8 cellular contexts compared by ENCODE assay signal in the genomic region with DNA sequence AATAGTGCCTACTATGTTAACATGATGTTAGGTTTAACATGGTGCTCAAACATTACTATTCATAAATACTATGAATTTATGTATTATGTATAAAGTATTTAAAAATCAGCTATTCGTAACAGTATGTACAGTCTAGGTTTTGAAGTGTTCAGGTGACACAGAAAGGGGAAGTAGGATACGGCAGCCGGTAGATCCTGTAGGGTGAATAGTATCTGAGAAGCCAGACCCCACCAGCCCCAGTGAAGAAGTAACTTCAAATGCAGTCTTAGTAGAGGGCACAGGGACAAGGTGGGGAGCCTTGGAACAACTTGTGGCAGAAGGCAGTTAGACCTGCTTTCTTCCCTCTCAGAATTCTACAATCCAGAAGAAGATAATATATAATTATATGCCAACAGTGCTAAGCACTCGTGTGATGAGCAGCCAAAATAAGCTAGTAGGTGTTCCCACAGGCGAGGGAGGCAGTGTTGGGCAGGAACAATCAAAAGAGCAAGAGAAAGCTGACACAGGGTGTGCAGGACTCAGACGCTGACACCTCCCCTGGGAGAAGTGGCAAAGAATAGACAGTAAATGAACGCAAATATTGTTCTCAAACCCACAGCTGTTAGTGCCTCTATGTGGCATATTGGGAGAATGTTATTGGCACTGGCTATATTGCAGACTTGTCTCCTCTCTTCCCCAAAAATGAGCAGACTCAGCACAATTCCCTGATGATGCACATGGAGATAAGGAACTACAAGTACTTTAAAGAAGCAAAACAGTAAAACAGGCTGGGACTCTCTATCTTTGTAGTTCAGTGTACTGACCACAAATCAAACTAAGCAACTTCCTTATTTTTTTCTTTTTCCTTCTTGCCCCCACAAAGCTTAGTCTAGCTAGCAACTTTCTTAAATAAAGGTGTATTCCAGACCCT. TPM values are rescaled to one million over a fixed set of nuclear protein-coding genes. Genes with fewer than 3 reads are reported as not detected.
DNase-seq lines count a peak whose midpoint lies in the region; ATAC-seq, FAIRE-seq and TF ChIP-seq lines count a peak whose summit lies in the region.

No MANE protein-coding gene starts in this region.

- peak; percentile 11 for DNase-seq in activated CD4-positive, alpha-beta T cell treated with anti-CD3 and anti-CD28 coated beads for 4 hours
- DNase-seq in activated CD4-positive, alpha-beta T cell treated with anti-CD3 and anti-CD28 coated beads for 1 hour = no peak
- peak; percentile 84 to 91 for DNase-seq in Kasumi-1 (lab: John Stamatoyannopoulos, UW)
- DNase-seq in activated CD4-positive, alpha-beta T cell treated with anti-CD3 and anti-CD28 coated beads, Interleukin-2, amount 50 U/mL, for 1 hour = peak; percentile 13
- no peak for DNase-seq in natural killer cell treated with Interleukin-12 subunit alpha and Interleukin-12 subunit beta and Interleukin-15 and Interleukin-18, amount 100 ng/mL, for 72 hours (ENCODE audit: low spot score)
- DNase-seq in NCI-H146 (lab: John Stamatoyannopoulos, UW) = no peak
- no peak for DNase-seq in pancreas
- DNase-seq in activated CD4-positive, CD25-positive, alpha-beta regulatory T cell (lab: John Stamatoyannopoulos, UW) = no peak

- H3K27me3 Mint-ChIP-seq in natural killer cell treated with Interleukin-12 subunit alpha and Interleukin-12 subunit beta and Interleukin-15 and Interleukin-18, amount 100 ng/mL, for 72 hours = no peaks in the 10 kb centered on the region

- peaks cover 0 to 6% (median 0%) of the 10 kb centered on the region in 3 donors for H3K4me1 ChIP-seq in pancreas

- H3K4me1 Mint-ChIP-seq in natural killer cell treated with Interleukin-12 subunit alpha and Interleukin-12 subunit beta and Interleukin-15 and Interleukin-18, amount 100 ng/mL, for 72 hours (ENCODE audit: low read depth in 2 of 2) = peaks cover 20 to 31% of the 10 kb centered on the region in 2 donors

- no peaks in the 10 kb centered on the region for H3K9me3 ChIP-seq in pancreas

- H3K4me3 Mint-ChIP-seq in natural killer cell treated with Interleukin-12 subunit alpha and Interleukin-12 subunit beta and Interleukin-15 and Interleukin-18, amount 100 ng/mL, for 72 hours = peak overlapping the region; percentile 65

- ATAC-seq in natural killer cell treated with Interleukin-12 subunit alpha and Interleukin-12 subunit beta and Interleukin-15 and Interleukin-18, amount 100 ng/mL, for 72 hours = no peak
- ATAC-seq in pancreas = no peak

- intact Hi-C loops in pancreas (cut with DNase I) = no loop called here

- no peaks in the 10 kb centered on the region for H3K27me3 ChIP-seq in pancreas

- WGBS in pancreas, 2 donors = 66 to 67% methylated on average over 7 of the region's 7 CpGs

- no peaks in the 10 kb centered on the region for H3K9me3 Mint-ChIP-seq in natural killer cell treated with Interleukin-12 subunit alpha and Interleukin-12 subunit beta and Interleukin-15 and Interleukin-18, amount 100 ng/mL, for 72 hours

- H3K36me3 Mint-ChIP-seq in natural killer cell treated with Interleukin-12 subunit alpha and Interleukin-12 subunit beta and Interleukin-15 and Interleukin-18, amount 100 ng/mL, for 72 hours = peaks cover 4% of the 10 kb centered on the region

- no peak overlapping the region for H3K27ac ChIP-seq in pancreas

- no peak overlapping the region for H3K4me3 ChIP-seq in pancreas

- H3K36me3 ChIP-seq in pancreas = no peaks in the 10 kb centered on the region

- H3K27ac Mint-ChIP-seq in natural killer cell treated with Interleukin-12 subunit alpha and Interleukin-12 subunit beta and Interleukin-15 and Interleukin-18, amount 100 ng/mL, for 72 hours = peak overlapping the region; percentile 29 to 58

- no peak for FAIRE-seq in pancreas (lab: Jason Lieb, UNC)

- no peak for TF ChIP-seq CTCF in pancreas (IDR thresholded peaks at IDR 0.05)

RNA-seq across cellular contexts. Expression of a gene that starts 4.6 kb away (rescaled TPM):
- 10 to 100 TPM; 12.8 to 26.3 TPM for total RNA-seq in natural killer cell treated with Interleukin-12 subunit alpha and Interleukin-12 subunit beta and Interleukin-15 and Interleukin-18, amount 100 ng/mL, for 72 hours
- total RNA-seq in pancreas = 1 to 10 TPM in 2 of 6 donors, under 1 TPM in 4; 0.37 to 1.2 (median 0.86) TPM
- polyA plus RNA-seq in pancreas = under 1 TPM; 0.23 to 0.45 TPM

RNA-seq across cellular contexts. Expression of a gene that starts 30.1 kb away (rescaled TPM):
- total RNA-seq in natural killer cell treated with Interleukin-12 subunit alpha and Interleukin-12 subunit beta and Interleukin-15 and Interleukin-18, amount 100 ng/mL, for 72 hours = 10 to 100 TPM in 1 of 2 donors, 1 to 10 TPM in 1; 4.2 to 12.9 TPM
- 10 to 100 TPM; 19.7 to 27.5 (median 22.8) TPM for total RNA-seq in pancreas
- polyA plus RNA-seq in pancreas = 10 to 100 TPM; 13.9 to 21.3 TPM

RNA-seq across cellular contexts. Expression of a gene that starts 36.4 kb away (rescaled TPM):
- 10 to 100 TPM in 1 of 2 donors, 1 to 10 TPM in 1; 3.0 to 11.5 TPM for total RNA-seq in natural killer cell treated with Interleukin-12 subunit alpha and Interleukin-12 subunit beta and Interleukin-15 and Interleukin-18, amount 100 ng/mL, for 72 hours
- total RNA-seq in pancreas = 1 to 10 TPM; 2.8 to 5.1 (median 3.2) TPM
- 10 to 100 TPM in 1 of 2 donors, 1 to 10 TPM in 1; 7.1 to 13.0 TPM for polyA plus RNA-seq in pancreas

Comparison
In these comparisons a context has a peak if more than half of its experiments do, and no peak if none do; other contexts are left out.
1. DNase-seq: peak in activated CD4-positive, alpha-beta T cell treated with anti-CD3 and anti-CD28 coated beads for 4 hours (2 of 2), Kasumi-1 (2 of 2) and activated CD4-positive, alpha-beta T cell treated with anti-CD3 and anti-CD28 coated beads, Interleukin-2, amount 50 U/mL, for 1 hour (single experiment); none in activated CD4-positive, alpha-beta T cell treated with anti-CD3 and anti-CD28 coated beads for 1 hour (single experiment), natural killer cell treated with Interleukin-12 subunit alpha and Interleukin-12 subunit beta and Interleukin-15 and Interleukin-18, amount 100 ng/mL, for 72 hours (single experiment), NCI-H146 (single experiment), pancreas (0 of 6) and activated CD4-positive, CD25-positive, alpha-beta regulatory T cell (0 of 4).
2. RNA of a gene that starts 4.6 kb away (total RNA-seq): 12.8 to 26.3 TPM in natural killer cell treated with Interleukin-12 subunit alpha and Interleukin-12 subunit beta and Interleukin-15 and Interleukin-18, amount 100 ng/mL, for 72 hours; 0.37 to 1.2 TPM in pancreas; every median in the first group is over 4 times any median in the second.